Comparison of ENCODE assay signal across 8 cellular contexts in the genomic region with DNA sequence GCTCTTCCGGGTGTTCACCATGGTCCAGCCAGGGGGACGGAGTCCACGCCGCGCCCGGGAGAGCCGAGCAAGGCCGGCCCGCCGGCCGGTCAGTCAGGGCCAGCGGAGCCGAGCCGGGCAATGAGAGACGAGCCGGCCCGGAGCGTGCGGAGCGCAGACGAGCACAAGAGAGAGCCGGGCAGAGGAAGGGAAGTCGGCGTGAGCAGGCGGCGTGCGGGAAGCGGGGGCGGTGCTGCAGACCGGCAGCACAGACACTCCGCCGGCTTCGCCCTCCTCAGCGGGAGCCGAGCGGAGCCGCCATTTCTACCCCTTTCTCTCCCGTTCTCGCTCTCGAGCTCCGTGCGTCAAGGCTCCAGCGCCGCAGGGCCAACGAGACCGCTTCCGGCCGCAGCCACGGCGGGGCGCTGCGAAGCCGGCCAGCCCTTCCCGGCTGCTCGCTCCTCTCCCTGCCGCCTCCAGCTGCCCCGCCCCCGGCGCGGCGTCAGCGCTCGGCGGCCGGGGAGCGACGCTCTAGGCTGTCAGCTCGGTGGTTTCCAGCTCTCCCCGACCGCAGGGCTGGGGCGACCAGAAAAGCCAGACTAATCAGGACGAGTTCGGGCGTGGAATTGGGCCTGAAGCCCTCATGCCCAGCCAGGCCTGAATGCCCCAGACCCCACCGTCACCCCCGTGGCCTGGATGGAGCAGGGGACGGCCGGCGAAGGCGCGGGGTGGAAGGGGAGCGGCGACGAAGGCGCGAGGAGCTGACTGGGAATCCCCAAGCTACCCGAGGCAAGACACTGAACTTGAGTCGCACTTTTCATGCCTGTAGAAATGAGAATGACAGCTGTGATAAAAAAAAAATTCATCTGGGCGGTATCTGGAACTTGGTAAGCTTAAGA. TPM values are rescaled to one million over a fixed set of nuclear protein-coding genes. Genes with fewer than 3 reads are reported as not detected.
DNase-seq lines count a peak whose midpoint lies in the region; TF ChIP-seq lines count a peak whose summit lies in the region.

A gene (minus strand): TSS at position 374 of the 878 bp plus-strand sequence. CDS start 353 bp downstream, at position 21.

- H3K18ac ChIP-seq in mesenchymal stem cell (ENCODE audit: low read depth in 1 of 2, low read length in 2 of 2), result peak within 1 kb of the TSS; percentile 97 to 99

- peak within 1 kb of the TSS; percentile 91 for H2BK120ac ChIP-seq in mesenchymal stem cell (ENCODE audit: low read depth, low read length)

- peak within 1 kb of the TSS; percentile 92 for H3K4me2 ChIP-seq in mesenchymal stem cell (ENCODE audit: low read length, poor library complexity, severe bottlenecking)

- peak within 1 kb of the TSS; percentile 71 to 98 for H3K4ac ChIP-seq in mesenchymal stem cell (ENCODE audit: low read depth in 1 of 2, low read length in 2 of 2)

- peak within 1 kb of the TSS; percentile 100 for H3K27ac ChIP-seq in effector memory CD4-positive, alpha-beta T cell (ENCODE audit: insufficient read depth, low read length, poor library complexity, severe bottlenecking)
- peak within 1 kb of the TSS; percentile 89 for H3K27ac ChIP-seq in mesenchymal stem cell (ENCODE audit: low read length, poor library complexity, severe bottlenecking)

- H3K14ac ChIP-seq in mesenchymal stem cell (ENCODE audit: low read length in 2 of 2), result peak within 1 kb of the TSS; percentile 15 to 98

- peak within 1 kb of the TSS; percentile 49 to 91 for H3K23ac ChIP-seq in mesenchymal stem cell (ENCODE audit: low read length in 2 of 2)

- peak within 1 kb of the TSS; percentile 95 for H2BK15ac ChIP-seq in mesenchymal stem cell (ENCODE audit: low read depth, poor library complexity, severe bottlenecking)

- peak within 1 kb of the TSS; percentile 46 to 95 for H2BK12ac ChIP-seq in mesenchymal stem cell (ENCODE audit: low read length in 2 of 2)

- H2BK5ac ChIP-seq in mesenchymal stem cell (ENCODE audit: low read depth, low read length, poor library complexity, severe bottlenecking), result peak within 1 kb of the TSS; percentile 88

- peak within 1 kb of the TSS; percentile 96 for H4K91ac ChIP-seq in mesenchymal stem cell (ENCODE audit: low read length)

- DNase-seq in COLO829 (ENCODE audit: low spot score) (peak; percentile 87), GM20000 (ENCODE audit: low spot score) (peak; percentile 95), HT-29 (ENCODE audit: low spot score) (peak; percentile 98), mesenchymal stem cell (peak; percentile 95)
- DNase-seq in NK-92 treated with Interleukin-12 subunit alpha and Interleukin-12 subunit beta, amount 100 ng/mL, for 24 hours (lab: John Stamatoyannopoulos, UW), result peak; percentile 80
- peak; percentile 89 to 91 (median 89) for DNase-seq in effector memory CD4-positive, alpha-beta T cell
- DNase-seq in stimulated activated CD8-positive, alpha-beta memory T cell treated with anti-CD3 and anti-CD28 coated beads, Interleukin-12 subunit alpha, Interleukin-12 subunit beta, amount 100 ng/mL, for 4 hours (ENCODE audit: low read depth), result peak; percentile 91

- H3K36me3 ChIP-seq in effector memory CD4-positive, alpha-beta T cell (ENCODE audit: control insufficient read depth, insufficient read depth, low read length), result no peaks in the 10 kb centered on the region
- peaks cover 0 to 4% of the 10 kb centered on the region in 2 experiments for H3K36me3 ChIP-seq in mesenchymal stem cell (ENCODE audit: control insufficient read depth in 1 of 2, insufficient read depth in 2 of 2, low read depth in 1 of 2, low read length in 2 of 2)

- POLR2A ChIA-PET in activated CD8-positive, alpha-beta memory T cell treated with anti-CD3 and anti-CD28 coated beads for 36 hours (lab: Charles Lee), result interaction anchor here (0.5 to 3.8 kb wide), 18 partner anchors 13 to 659 kb away, joined by 3 to 82 read pairs (median 4); a partner anchor contains a TSS

- TF ChIP-seq CTCF in GM20000 (IDR thresholded peaks at IDR 0.05; ENCODE audit: extremely low read depth, missing control alignments), result peak; percentile 99

- peak within 1 kb of the TSS; percentile 100 for H3K4me3 ChIP-seq in effector memory CD4-positive, alpha-beta T cell (ENCODE audit: insufficient read depth, low read depth, low read length, poor library complexity, severe bottlenecking)
- H3K4me3 ChIP-seq in mesenchymal stem cell (ENCODE audit: insufficient read depth in 1 of 2, low read depth in 1 of 2, low read length in 2 of 2), result peak within 1 kb of the TSS; percentile 85 to 97

- CTCF ChIA-PET in activated CD8-positive, alpha-beta memory T cell treated with anti-CD3 and anti-CD28 coated beads for 36 hours (lab: Charles Lee), result interaction anchor here (0.6 to 4.1 kb wide), 21 partner anchors 12 to 1415 kb away, joined by 3 to 22 read pairs (median 4); a partner anchor contains a TSS

- H2AFZ ChIP-seq in mesenchymal stem cell (ENCODE audit: low read depth, low read length), result peak within 1 kb of the TSS; percentile 99

- no peaks in the 10 kb centered on the region for H3K9me3 ChIP-seq in effector memory CD4-positive, alpha-beta T cell (ENCODE audit: control insufficient read depth, low read length)
- H3K9me3 ChIP-seq in mesenchymal stem cell (ENCODE audit: control insufficient read depth, low read length), result no peaks in the 10 kb centered on the region

- peaks cover 6% of the 10 kb centered on the region for H3K79me1 ChIP-seq in mesenchymal stem cell (replicated peaks; ENCODE audit: low read length, poor library complexity, severe bottlenecking)

- no peaks in the 10 kb centered on the region for H3K27me3 ChIP-seq in effector memory CD4-positive, alpha-beta T cell (replicated peaks; ENCODE audit: control insufficient read depth, insufficient read depth, low read length, poor library complexity, severe bottlenecking)
- no peaks in the 10 kb centered on the region for H3K27me3 ChIP-seq in mesenchymal stem cell (ENCODE audit: control insufficient read depth in 1 of 2, insufficient read depth in 1 of 2, low read length in 2 of 2)

- peak within 1 kb of the TSS; percentile 99 for H3K9ac ChIP-seq in mesenchymal stem cell (ENCODE audit: low read length)

- H4K8ac ChIP-seq in mesenchymal stem cell (ENCODE audit: low read length), result peak within 1 kb of the TSS; percentile 100

- WGBS in mesenchymal stem cell, result under 1% methylated on average over 84 of the region's 89 CpGs

- H2AK5ac ChIP-seq in mesenchymal stem cell (ENCODE audit: low read length, severe bottlenecking), result no peak within 1 kb of the TSS

- peaks cover 9% of the 10 kb centered on the region for H3K4me1 ChIP-seq in effector memory CD4-positive, alpha-beta T cell (ENCODE audit: control insufficient read depth, insufficient read depth, low read length, poor library complexity, severe bottlenecking)
- peaks cover 2% of the 10 kb centered on the region for H3K4me1 ChIP-seq in mesenchymal stem cell (ENCODE audit: control insufficient read depth, insufficient read depth, low read depth, low read length)

RNA-seq across cellular contexts. Expression of the gene that starts here (rescaled TPM):
- total RNA-seq in HT-29 (2014; rRNA removed; shearing (Covaris generic)), result 6.6 and 10.2 TPM in 2 replicates
- total RNA-seq in activated CD8-positive, alpha-beta memory T cell treated with anti-CD3 and anti-CD28 coated beads for 36 hours, result 10 to 100 TPM; 11.0 to 13.1 TPM
- polyA plus RNA-seq in mesenchymal stem cell (2013, experiment 1 of 2), result 2.3 TPM
- 2.2 TPM for polyA plus RNA-seq in mesenchymal stem cell (2013, experiment 2 of 2)

Comparison
In these comparisons a context has a peak if more than half of its experiments do, and no peak if none do; other contexts are left out.
1. Peak in every context shown above with its lines: DNase-seq, H3K4me3 ChIP-seq and H3K27ac ChIP-seq.